In genomic region chr15:72732554-72732953, GRCh38 we compare ENCODE assay signal across 28 cellular contexts. TPM values are rescaled to one million over a fixed set of nuclear protein-coding genes. Genes with fewer than 3 reads are reported as not detected.
DNase-seq lines count a peak whose midpoint lies in the region; ATAC-seq, FAIRE-seq and TF ChIP-seq lines count a peak whose summit lies in the region.
"Had no signal": no experiment of that assay in that cellular context is flagged by ENCODE, and none has a peak within 500 bp of the region (broad histone marks: within the 10 kb centered on the region; RNA-seq: fewer than 3 reads in every experiment).

No MANE protein-coding gene starts in this region.

- in situ Hi-C loops in SK-MEL-5 (cut with HindIII; ENCODE audit: low pct_unique_long_range_greater_than_20kb, low sequenced_read_pairs): no loop called here

- H3K27me3 ChIP-seq in endodermal cell (ENCODE audit: control insufficient read depth, insufficient read depth, low read length, poor library complexity, severe bottlenecking): no peaks in the 10 kb centered on the region
- H3K27me3 ChIP-seq: ascending aorta, vagina had no signal

- H3K27ac ChIP-seq in A549 (no peak overlapping the region), endodermal cell (ENCODE audit: low read depth, low read length) (no peak overlapping the region)
- H3K27ac ChIP-seq: ascending aorta, vagina had no signal

- H3K9me3 ChIP-seq in A549 (no peaks in the 10 kb centered on the region), endodermal cell (ENCODE audit: control insufficient read depth, low read length) (no peaks in the 10 kb centered on the region)
- H3K9me3 ChIP-seq: ascending aorta, vagina had no signal

- TF ChIP-seq CTCF in A549 (IDR thresholded peaks at IDR 0.05): no peak
- peak; percentile 20; the same call in 1 of the 2 replicates for TF ChIP-seq CTCF in GM12875 (IDR thresholded peaks at IDR 0.05; ENCODE audit: borderline replicate concordance, insufficient read depth, low read depth, low read length)
- TF ChIP-seq CTCF in endodermal cell (conservative IDR thresholded peaks at IDR 0.05): peak; percentile 61

- POLR2A ChIA-PET in A549 (lab: Yijun Ruan, JAX): no interaction called here

- ATAC-seq in A549 (peak; percentile 63 to 76; a peak in 5 of 6 replicates), GM21367 (IDR thresholded peaks at IDR 0.05; ENCODE audit: unreplicated experiment) (no peak)
- ATAC-seq: activated T-cell treated with anti-CD3 and anti-CD28 coated beads, Interleukin-2, amount 50 U/mL, for 4 hours; effector memory CD8-positive, alpha-beta T cell; left colon; natural killer cell treated with Interleukin-12 subunit alpha and Interleukin-12 subunit beta and Interleukin-15 and Interleukin-18, amount 100 ng/mL, for 72 hours; stimulated activated memory B cell treated with anti-CD40 and anti-IgM and Interleukin-4, amounts not matched to agents 10 μg/mL and 1 μg/mL and 100 μg/mL, for 72 hours had no signal

- H3K27me3 Mint-ChIP-seq in endodermal cell (ENCODE audit: insufficient read depth): no peaks in the 10 kb centered on the region
- H3K27me3 Mint-ChIP-seq: activated CD4-positive, alpha-beta memory T cell treated with anti-CD3 and anti-CD28 coated beads, Interleukin-2, amount 10 ng/mL, durations not matched to agents 7 days and 5 days; effector memory CD8-positive, alpha-beta T cell; natural killer cell treated with Interleukin-12 subunit alpha and Interleukin-12 subunit beta and Interleukin-15 and Interleukin-18, amount 100 ng/mL, for 72 hours; stimulated activated memory B cell treated with anti-CD40 and anti-IgM and Interleukin-4, amounts not matched to agents 10 μg/mL and 1 μg/mL and 100 μg/mL, for 72 hours had no signal

- CTCF ChIA-PET in A549 (lab: Yijun Ruan, JAX): interaction anchor here (1.0 to 8.6 kb wide), 3 partner anchors 8 to 533 kb away, joined by 3 to 71 read pairs (median 4); no protein-coding TSS in a partner anchor

- no peak overlapping the region for H3K9ac ChIP-seq in endodermal cell (ENCODE audit: extremely low read depth, low read length, poor library complexity, severe bottlenecking)

- no peak for TF ChIP-seq EP300 in A549 (IDR thresholded peaks at IDR 0.05)

- H3K36me3 ChIP-seq in endodermal cell (ENCODE audit: control insufficient read depth, insufficient read depth, low read length): peaks cover 58% of the 10 kb centered on the region

- no peak for TF ChIP-seq POLR2A in A549 (IDR thresholded peaks at IDR 0.05; ENCODE audit: low read length)

- FAIRE-seq in A549 (lab: Jason Lieb, UNC): no peak
- FAIRE-seq: GM12892 had no signal

- H3K9me3 Mint-ChIP-seq in endodermal cell: no peaks in the 10 kb centered on the region
- H3K9me3 Mint-ChIP-seq: activated CD4-positive, alpha-beta memory T cell treated with anti-CD3 and anti-CD28 coated beads, Interleukin-2, amount 10 ng/mL, durations not matched to agents 7 days and 5 days; activated naive CD4-positive, alpha-beta T cell treated with anti-CD3 and anti-CD28 coated beads for 36 hours; activated T-cell treated with anti-CD3 and anti-CD28 coated beads, Interleukin-2, amount 50 U/mL, for 4 hours; effector memory CD8-positive, alpha-beta T cell; natural killer cell treated with Interleukin-12 subunit alpha and Interleukin-12 subunit beta and Interleukin-15 and Interleukin-18, amount 100 ng/mL, for 72 hours; stimulated activated memory B cell treated with anti-CD40 and anti-IgM and Interleukin-4, amounts not matched to agents 10 μg/mL and 1 μg/mL and 100 μg/mL, for 72 hours had no signal

- DNase-seq in A549 (ENCODE audit: low read depth in 1 of 2, low spot score in 1 of 2) (no peak), SK-MEL-5 (ENCODE audit: low read depth, low spot score) (peak; percentile 13), endodermal cell (no peak), COLO829 (ENCODE audit: low spot score) (no peak), HCEC 1CT (no peak), RKO (ENCODE audit: low spot score) (no peak)
- DNase-seq: activated CD4-positive, alpha-beta memory T cell treated with anti-CD3 and anti-CD28 coated beads, Interleukin-2, amount 10 ng/mL, durations not matched to agents 7 days and 5 days; activated CD4-positive, CD25-positive, alpha-beta regulatory T cell; activated naive CD4-positive, alpha-beta T cell treated with anti-CD3 and anti-CD28 coated beads for 36 hours; activated T-cell treated with anti-CD3 and anti-CD28 coated beads, Interleukin-2, amount 50 U/mL, for 4 hours; C1 segment of cervical spinal cord; DMS153; effector memory CD8-positive, alpha-beta T cell; GF-D8; glutamatergic neuron; left colon; NCI-H2107; NCI-H524 treated with DMSO at 0.1 percent for 48 hours; SIG-M5 had no signal

- H3K4me3 Mint-ChIP-seq in endodermal cell: no peak overlapping the region
- H3K4me3 Mint-ChIP-seq: activated CD4-positive, alpha-beta memory T cell treated with anti-CD3 and anti-CD28 coated beads, Interleukin-2, amount 10 ng/mL, durations not matched to agents 7 days and 5 days; activated naive CD4-positive, alpha-beta T cell treated with anti-CD3 and anti-CD28 coated beads for 36 hours; activated T-cell treated with anti-CD3 and anti-CD28 coated beads, Interleukin-2, amount 50 U/mL, for 4 hours; effector memory CD8-positive, alpha-beta T cell; natural killer cell treated with Interleukin-12 subunit alpha and Interleukin-12 subunit beta and Interleukin-15 and Interleukin-18, amount 100 ng/mL, for 72 hours; stimulated activated memory B cell treated with anti-CD40 and anti-IgM and Interleukin-4, amounts not matched to agents 10 μg/mL and 1 μg/mL and 100 μg/mL, for 72 hours had no signal

- no peak for TF ChIP-seq RAD21 in A549 (conservative IDR thresholded peaks at IDR 0.05 in 1 of 2, IDR thresholded peaks at IDR 0.05 in 1 of 2)

- H3K27ac Mint-ChIP-seq in endodermal cell: no peak overlapping the region
- H3K27ac Mint-ChIP-seq: activated CD4-positive, alpha-beta memory T cell treated with anti-CD3 and anti-CD28 coated beads, Interleukin-2, amount 10 ng/mL, durations not matched to agents 7 days and 5 days; activated naive CD4-positive, alpha-beta T cell treated with anti-CD3 and anti-CD28 coated beads for 36 hours; natural killer cell treated with Interleukin-12 subunit alpha and Interleukin-12 subunit beta and Interleukin-15 and Interleukin-18, amount 100 ng/mL, for 72 hours; stimulated activated memory B cell treated with anti-CD40 and anti-IgM and Interleukin-4, amounts not matched to agents 10 μg/mL and 1 μg/mL and 100 μg/mL, for 72 hours had no signal

- H3K4me1 Mint-ChIP-seq in endodermal cell: peaks cover 25% of the 10 kb centered on the region

- H3K4me3 ChIP-seq in A549 (no peak overlapping the region), GM12875 (ENCODE audit: low read depth, low read length) (no peak overlapping the region), endodermal cell (ENCODE audit: low read length) (no peak overlapping the region)
- H3K4me3 ChIP-seq: ascending aorta, vagina had no signal

- 93% methylated on average over 3 of the region's 3 CpGs for WGBS in A549 (ENCODE audit: missing lambda C conversion rate)
- WGBS in endodermal cell (ENCODE audit: insufficient coverage in 1 of 2, insufficient read length in 1 of 2), 2 experiments: 91 to 94% methylated on average over 3 of the region's 3 CpGs

- H3K36me3 Mint-ChIP-seq in endodermal cell (ENCODE audit: low read depth): peaks cover 50% of the 10 kb centered on the region

- H3K4me2 ChIP-seq in A549: no peak overlapping the region

- no peaks in the 10 kb centered on the region for H3K4me1 ChIP-seq in A549
- peaks cover 22% of the 10 kb centered on the region for H3K4me1 ChIP-seq in endodermal cell (ENCODE audit: control insufficient read depth, insufficient read depth, low read length)
- H3K4me1 ChIP-seq: ascending aorta, vagina had no signal

TF ChIP-seq in A549, 52 proteins besides CTCF, POLR2A, EP300 and RAD21 (continues in another document):
- no peak for TF ChIP-seq MAFK (IDR thresholded peaks at IDR 0.05; ENCODE audit: partially characterized antibody)
- TF ChIP-seq ZC3H11A (IDR thresholded peaks at IDR 0.05): no peak
- no peak for TF ChIP-seq MYC (IDR thresholded peaks at IDR 0.05; ENCODE audit: borderline replicate concordance, low read length)

RNA-seq across cellular contexts. Expression of gene BBS4, which starts 46.5 kb away (rescaled TPM):
- polyA plus RNA-seq in A549 (2011; rRNA removed) (40.4 and 43.3 TPM in 2 replicates), A549 (2017; fragmentation: RNase III; extraction: RNeasy Plus Mini Kit Qiagen cat#74134 plus additional on column Dnase treatment) (22.4 to 25.4 TPM (median 22.6 TPM) in 3 replicates)
- 13.8 and 16.9 TPM in 2 replicates for polyA plus RNA-seq in A549 (2012; cell fraction: cytosol; rRNA removed)
- 16.4 and 27.5 TPM in 2 replicates for polyA plus RNA-seq in A549 (2012; cell fraction: nucleus; rRNA removed)
- polyA minus RNA-seq in A549 (2011; rRNA and poly(A)+ RNA removed): 27.6 and 33.7 TPM in 2 replicates
- total RNA-seq in SK-MEL-5 (2014; rRNA removed; shearing (Covaris generic)): 35.4 and 39.5 TPM in 2 replicates
- 29.1 and 39.9 TPM in 2 replicates for polyA plus RNA-seq in SK-MEL-5 (2015; cell fraction: cytosol; rRNA removed)
- polyA plus RNA-seq in SK-MEL-5 (2015; cell fraction: nucleus; rRNA removed): 121 and 158 TPM in 2 replicates
- 10 to 100 TPM; 36.4 to 41.7 TPM for total RNA-seq in endodermal cell
- polyA plus RNA-seq in endodermal cell (2013, experiment 1 of 2): 42.9 TPM
- 40.5 TPM for polyA plus RNA-seq in endodermal cell (2013, experiment 2 of 2)

RNA-seq across cellular contexts. Expression of gene HIGD2B, which starts 46.6 kb away (rescaled TPM):
- polyA plus RNA-seq in A549 (2011; rRNA removed) (not detected in 2 replicates), A549 (2017; fragmentation: RNase III; extraction: RNeasy Plus Mini Kit Qiagen cat#74134 plus additional on column Dnase treatment) (not detected in 3 replicates)
- 0.04 TPM in 1 of 2 replicates, not detected in the other for polyA plus RNA-seq in A549 (2012; cell fraction: cytosol; rRNA removed)
- polyA plus RNA-seq in A549 (2012; cell fraction: nucleus; rRNA removed): not detected in 2 replicates
- polyA minus RNA-seq in A549 (2011; rRNA and poly(A)+ RNA removed): 0.24 TPM in 1 of 2 replicates, not detected in the other
- total RNA-seq in SK-MEL-5 (2014; rRNA removed; shearing (Covaris generic)): 0.11 TPM in 1 of 2 replicates, not detected in the other
- polyA plus RNA-seq in SK-MEL-5 (2015; cell fraction: cytosol; rRNA removed): not detected in 2 replicates
- polyA plus RNA-seq in SK-MEL-5 (2015; cell fraction: nucleus; rRNA removed): not detected in 2 replicates
- total RNA-seq in endodermal cell: not detected
- not detected for polyA plus RNA-seq in endodermal cell (2013, experiment 1 of 2)
- polyA plus RNA-seq in endodermal cell (2013, experiment 2 of 2): not detected
- total RNA-seq: ascending aorta, left colon, mesenteric fat pad, temporal lobe, vagina had no signal

RNA-seq across cellular contexts. Expression of gene ADPGK, which starts 51.0 kb away (rescaled TPM):
- polyA plus RNA-seq in A549 (2011; rRNA removed) (94.6 and 98.3 TPM in 2 replicates), A549 (2017; fragmentation: RNase III; extraction: RNeasy Plus Mini Kit Qiagen cat#74134 plus additional on column Dnase treatment) (56.6 to 62.5 TPM (median 60.3 TPM) in 3 replicates)
- 69.9 and 81.4 TPM in 2 replicates for polyA plus RNA-seq in A549 (2012; cell fraction: cytosol; rRNA removed)
- 157 and 158 TPM in 2 replicates for polyA plus RNA-seq in A549 (2012; cell fraction: nucleus; rRNA removed)
- 56.4 and 61.7 TPM in 2 replicates for polyA minus RNA-seq in A549 (2011; rRNA and poly(A)+ RNA removed)
- 78.6 and 82.0 TPM in 2 replicates for total RNA-seq in SK-MEL-5 (2014; rRNA removed; shearing (Covaris generic))
- polyA plus RNA-seq in SK-MEL-5 (2015; cell fraction: cytosol; rRNA removed): 60.8 and 75.5 TPM in 2 replicates
- 143 and 158 TPM in 2 replicates for polyA plus RNA-seq in SK-MEL-5 (2015; cell fraction: nucleus; rRNA removed)
- total RNA-seq in endodermal cell: 10 to 100 TPM; 52.0 to 68.6 TPM
- polyA plus RNA-seq in endodermal cell (2013, experiment 1 of 2): 35.7 TPM
- 33.5 TPM for polyA plus RNA-seq in endodermal cell (2013, experiment 2 of 2)
